Comparison of ENCODE assay signal across 38 cellular contexts in the genomic region with DNA sequence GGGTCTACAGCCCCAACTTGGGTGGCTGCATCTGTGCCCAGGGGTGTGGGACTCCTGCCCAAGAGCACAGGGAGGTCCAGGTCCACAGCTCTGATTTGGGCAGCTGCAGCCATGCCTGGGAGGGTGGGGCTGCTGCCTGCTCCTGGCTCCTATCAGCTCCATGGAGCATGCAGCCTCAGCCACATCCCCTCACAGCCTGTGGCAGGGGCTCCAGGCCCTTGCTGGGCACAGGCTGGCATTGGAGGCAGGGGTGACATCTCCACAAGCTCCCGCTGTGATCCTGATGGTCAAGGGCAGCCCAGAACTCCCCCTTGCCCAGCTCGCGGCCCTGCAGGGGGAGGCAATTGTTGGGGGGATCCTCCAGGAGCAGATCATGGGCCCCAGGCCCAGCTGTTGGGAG. TPM values are rescaled to one million over a fixed set of nuclear protein-coding genes. Genes with fewer than 3 reads are reported as not detected.
"Had no signal": no experiment of that assay in that cellular context is flagged by ENCODE, and none has a peak within 500 bp of the region (broad histone marks: within the 10 kb centered on the region; RNA-seq: fewer than 3 reads in every experiment).

No MANE protein-coding gene starts in this region.

- H3K36me3 Mint-ChIP-seq: activated naive CD8-positive, alpha-beta T cell treated with anti-CD3 and anti-CD28 coated beads for 36 hours; brain had no signal

- H3K27me3 ChIP-seq: adrenal gland, ascending aorta had no signal

- DNase-seq: activated B cell treated with CpG ODN at 0.5 μM for 24 hours; activated CD4-positive, alpha-beta memory T cell treated with anti-CD3 and anti-CD28 coated beads for 36 hours; activated CD4-positive, alpha-beta T cell treated with anti-CD3 and anti-CD28 coated beads for 4 hours; activated CD4-positive, alpha-beta T cell treated with anti-CD3 and anti-CD28 coated beads, Interleukin-2, amount 10 ng/mL, durations not matched to agents 24 days and 14 days; activated CD4-positive, alpha-beta T cell treated with anti-CD3 and anti-CD28 coated beads, Interleukin-2, amount 50 U/mL, for 1 hour; activated CD4-positive, alpha-beta T cell treated with anti-CD3 and anti-CD28 coated beads, Interleukin-2, amount 50 U/mL, for 4 hours; activated CD4-positive, CD25-positive, alpha-beta regulatory T cell treated with anti-CD3 and anti-CD28 coated beads, Interleukin-2, amount 50 U/mL, for 72 hours; activated CD8-positive, alpha-beta memory T cell treated with anti-CD3 and anti-CD28 coated beads, Interleukin-2, amount 50 U/mL, for 4 hours; activated CD8-positive, alpha-beta T cell treated with anti-CD3 and anti-CD28 coated beads for 36 hours; activated effector memory CD4-positive, alpha-beta T cell treated with anti-CD3 and anti-CD28 coated beads, Interleukin-2, amount 50 U/mL, for 16 hours; activated gamma-delta T cell treated with Interleukin-2 at 50 U/mL for 16 hours; activated naive CD4-positive, alpha-beta T cell; activated naive CD4-positive, alpha-beta T cell treated with anti-CD3 and anti-CD28 coated beads for 36 hours; activated naive CD4-positive, alpha-beta T cell treated with anti-CD3 and anti-CD28 coated beads, Interleukin-2, amount 50 U/mL, for 16 hours; activated naive CD8-positive, alpha-beta T cell treated with anti-CD3 and anti-CD28 coated beads for 36 hours; activated T-cell treated with anti-CD3 and anti-CD28 coated beads for 4 hours; activated T-cell treated with anti-CD3 and anti-CD28 coated beads, Interleukin-2, amount 50 U/mL, for 1 hour; activated T-cell treated with anti-CD3 and anti-CD28 coated beads, Interleukin-2, amount 50 U/mL, for 4 hours; activated T-cell treated with anti-CD3 and anti-CD28 coated beads, Interleukin-2, amount 50 U/mL, for 72 hours; adrenal gland; amniotic stem cell; caudate nucleus; SW 1271; T-helper 1 cell; T-helper 2 cell; T-helper 9 cell had no signal

- H3K4me1 Mint-ChIP-seq: activated B cell treated with CpG ODN at 0.5 μM for 24 hours; activated CD4-positive, alpha-beta T cell treated with anti-CD3 and anti-CD28 coated beads, Interleukin-2, amount 10 ng/mL, durations not matched to agents 24 days and 14 days; activated naive CD8-positive, alpha-beta T cell treated with anti-CD3 and anti-CD28 coated beads for 36 hours; activated T-helper 17 cell treated with anti-CD3 and anti-CD28 coated beads, Interleukin-2, amount 50 U/mL, for 72 hours; brain; central memory CD8-positive, alpha-beta T cell had no signal

- H3K27ac ChIP-seq: adrenal gland, ascending aorta, cardiac muscle cell, VCaP had no signal

- ATAC-seq: activated CD8-positive, alpha-beta T cell treated with anti-CD3 and anti-CD28 coated beads for 36 hours; activated naive CD4-positive, alpha-beta T cell treated with anti-CD3 and anti-CD28 coated beads, Interleukin-2, amount 50 U/mL, for 72 hours; activated T-cell treated with anti-CD3 and anti-CD28 coated beads, Interleukin-2, amount 50 U/mL, for 4 hours; activated T-cell treated with anti-CD3 and anti-CD28 coated beads, Interleukin-2, amount 50 U/mL, for 72 hours; activated T-helper 17 cell treated with anti-CD3 and anti-CD28 coated beads, Interleukin-2, amount 50 U/mL, for 72 hours had no signal

- H3K36me3 ChIP-seq: adrenal gland, ascending aorta, cardiac muscle cell had no signal

- H3K27ac Mint-ChIP-seq: activated B cell treated with CpG ODN at 0.5 μM for 24 hours; activated CD4-positive, alpha-beta memory T cell treated with anti-CD3 and anti-CD28 coated beads for 36 hours; activated CD4-positive, alpha-beta T cell treated with anti-CD3 and anti-CD28 coated beads, Interleukin-2, amount 10 ng/mL, durations not matched to agents 24 days and 14 days; activated CD8-positive, alpha-beta T cell treated with anti-CD3 and anti-CD28 coated beads for 36 hours; activated naive CD4-positive, alpha-beta T cell treated with anti-CD3 and anti-CD28 coated beads for 36 hours; activated naive CD4-positive, alpha-beta T cell treated with anti-CD3 and anti-CD28 coated beads, Interleukin-2, amount 50 U/mL, for 72 hours; activated naive CD8-positive, alpha-beta T cell treated with anti-CD3 and anti-CD28 coated beads for 36 hours; activated T-cell treated with anti-CD3 and anti-CD28 coated beads, Interleukin-2, amount 50 U/mL, for 72 hours; activated T-helper 1 cell treated with anti-CD3 and anti-CD28 coated beads, Interleukin-12 subunit alpha, Interleukin-12 subunit beta, Interleukin-2, Interleukin-4 antibody, amounts not matched to agents 30 ng/mL and 10 ng/mL and 1 ng/mL, durations not matched to agents 14 hours and 24 hours and 36 hours; activated T-helper 17 cell treated with anti-CD3 and anti-CD28 coated beads, Interleukin-2, amount 50 U/mL, for 72 hours; brain; T-helper 1 cell treated with Interleukin-12 subunit alpha and Interleukin-12 subunit beta and Interleukin-4 antibody, amounts not matched to agents 30 μg/mL and 1 μg/mL, for 36 hours; T-helper 2 cell treated with Interferon-gamma antibody and Interleukin-4, amounts not matched to agents 5 μg/mL and 100 μg/mL, for 36 hours had no signal

- H3K4me1 ChIP-seq: adrenal gland, ascending aorta had no signal

- H3K9me3 Mint-ChIP-seq: activated CD4-positive, alpha-beta T cell treated with anti-CD3 and anti-CD28 coated beads, Interleukin-2, amount 10 ng/mL, durations not matched to agents 24 days and 14 days; activated T-helper 1 cell treated with anti-CD3 and anti-CD28 coated beads, Interleukin-12 subunit alpha, Interleukin-12 subunit beta, Interleukin-2, Interleukin-4 antibody, amounts not matched to agents 30 ng/mL and 10 ng/mL and 1 ng/mL, durations not matched to agents 14 hours and 24 hours and 36 hours; activated T-helper 17 cell treated with anti-CD3 and anti-CD28 coated beads, Interleukin-2, amount 50 U/mL, for 72 hours; central memory CD8-positive, alpha-beta T cell had no signal

- H3K9me3 ChIP-seq: ascending aorta had no signal

- H3K4me3 ChIP-seq: adrenal gland, ascending aorta, cardiac muscle cell had no signal

- H3K4me3 Mint-ChIP-seq: activated B cell treated with CpG ODN at 0.5 μM for 24 hours; activated CD4-positive, alpha-beta memory T cell treated with anti-CD3 and anti-CD28 coated beads for 36 hours; activated CD4-positive, alpha-beta T cell treated with anti-CD3 and anti-CD28 coated beads, Interleukin-2, amount 10 ng/mL, durations not matched to agents 24 days and 14 days; activated CD8-positive, alpha-beta T cell treated with anti-CD3 and anti-CD28 coated beads for 36 hours; activated naive CD4-positive, alpha-beta T cell treated with anti-CD3 and anti-CD28 coated beads for 36 hours; activated naive CD8-positive, alpha-beta T cell treated with anti-CD3 and anti-CD28 coated beads for 36 hours; activated T-cell treated with anti-CD3 and anti-CD28 coated beads, Interleukin-2, amount 50 U/mL, for 4 hours; activated T-cell treated with anti-CD3 and anti-CD28 coated beads, Interleukin-2, amount 50 U/mL, for 72 hours; activated T-helper 1 cell treated with anti-CD3 and anti-CD28 coated beads, Interleukin-12 subunit alpha, Interleukin-12 subunit beta, Interleukin-2, Interleukin-4 antibody, amounts not matched to agents 30 ng/mL and 10 ng/mL and 1 ng/mL, durations not matched to agents 14 hours and 24 hours and 36 hours; activated T-helper 17 cell treated with anti-CD3 and anti-CD28 coated beads, Interleukin-2, amount 50 U/mL, for 72 hours; brain; central memory CD8-positive, alpha-beta T cell; T-helper 1 cell treated with Interleukin-12 subunit alpha and Interleukin-12 subunit beta and Interleukin-4 antibody, amounts not matched to agents 30 μg/mL and 1 μg/mL, for 36 hours; T-helper 2 cell treated with Interferon-gamma antibody and Interleukin-4, amounts not matched to agents 5 μg/mL and 100 μg/mL, for 36 hours had no signal

RNA-seq across cellular contexts. Expression of a gene that starts 6.3 kb away (rescaled TPM):
- total RNA-seq: activated B cell treated with CpG ODN at 0.5 μM for 24 hours; activated CD4-positive, alpha-beta memory T cell treated with anti-CD3 and anti-CD28 coated beads for 36 hours; activated CD8-positive, alpha-beta memory T cell treated with anti-CD3 and anti-CD28 coated beads for 36 hours; activated CD8-positive, alpha-beta T cell treated with anti-CD3 and anti-CD28 coated beads for 36 hours; activated naive CD4-positive, alpha-beta T cell treated with anti-CD3 and anti-CD28 coated beads for 36 hours; activated naive CD8-positive, alpha-beta T cell treated with anti-CD3 and anti-CD28 coated beads for 36 hours; activated T-cell treated with anti-CD3 and anti-CD28 coated beads, Interleukin-2, amount 50 U/mL, for 4 hours; activated T-cell treated with anti-CD3 and anti-CD28 coated beads, Interleukin-2, amount 50 U/mL, for 72 hours; activated T-helper 1 cell treated with anti-CD3 and anti-CD28 coated beads, Interleukin-12 subunit alpha, Interleukin-12 subunit beta, Interleukin-2, Interleukin-4 antibody, amounts not matched to agents 30 ng/mL and 10 ng/mL and 1 ng/mL, durations not matched to agents 14 hours and 24 hours and 36 hours; activated T-helper 17 cell treated with anti-CD3 and anti-CD28 coated beads, Interleukin-2, amount 50 U/mL, for 72 hours; adrenal gland; ascending aorta; bronchial epithelial cell; cardiac muscle cell had no signal
- polyA plus RNA-seq: adrenal gland, cardiac muscle cell had no signal

RNA-seq across cellular contexts. Expression of a gene that starts 17.5 kb away (rescaled TPM):
- total RNA-seq: activated B cell treated with CpG ODN at 0.5 μM for 24 hours; activated CD4-positive, alpha-beta memory T cell treated with anti-CD3 and anti-CD28 coated beads for 36 hours; activated CD4-positive, alpha-beta T cell treated with anti-CD3 and anti-CD28 coated beads, Interleukin-2, amount 10 ng/mL, durations not matched to agents 24 days and 14 days; activated CD8-positive, alpha-beta memory T cell treated with anti-CD3 and anti-CD28 coated beads for 36 hours; activated CD8-positive, alpha-beta T cell treated with anti-CD3 and anti-CD28 coated beads for 36 hours; activated naive CD4-positive, alpha-beta T cell treated with anti-CD3 and anti-CD28 coated beads for 36 hours; activated naive CD8-positive, alpha-beta T cell treated with anti-CD3 and anti-CD28 coated beads for 36 hours; activated T-cell treated with anti-CD3 and anti-CD28 coated beads, Interleukin-2, amount 50 U/mL, for 4 hours; activated T-cell treated with anti-CD3 and anti-CD28 coated beads, Interleukin-2, amount 50 U/mL, for 72 hours; activated T-helper 1 cell treated with anti-CD3 and anti-CD28 coated beads, Interleukin-12 subunit alpha, Interleukin-12 subunit beta, Interleukin-2, Interleukin-4 antibody, amounts not matched to agents 30 ng/mL and 10 ng/mL and 1 ng/mL, durations not matched to agents 14 hours and 24 hours and 36 hours; activated T-helper 17 cell treated with anti-CD3 and anti-CD28 coated beads, Interleukin-2, amount 50 U/mL, for 72 hours; adrenal gland; ascending aorta; bronchial epithelial cell had no signal
- polyA plus RNA-seq: adrenal gland, cardiac muscle cell had no signal

RNA-seq across cellular contexts. Expression of a gene that starts 26.3 kb away (rescaled TPM):
- total RNA-seq: activated B cell treated with CpG ODN at 0.5 μM for 24 hours; activated CD4-positive, alpha-beta memory T cell treated with anti-CD3 and anti-CD28 coated beads for 36 hours; activated CD4-positive, alpha-beta T cell treated with anti-CD3 and anti-CD28 coated beads, Interleukin-2, amount 10 ng/mL, durations not matched to agents 24 days and 14 days; activated CD8-positive, alpha-beta memory T cell treated with anti-CD3 and anti-CD28 coated beads for 36 hours; activated CD8-positive, alpha-beta T cell treated with anti-CD3 and anti-CD28 coated beads for 36 hours; activated naive CD4-positive, alpha-beta T cell treated with anti-CD3 and anti-CD28 coated beads for 36 hours; activated naive CD4-positive, alpha-beta T cell treated with anti-CD3 and anti-CD28 coated beads, Interleukin-2, amount 50 U/mL, for 72 hours; activated naive CD8-positive, alpha-beta T cell treated with anti-CD3 and anti-CD28 coated beads for 36 hours; activated T-cell treated with anti-CD3 and anti-CD28 coated beads, Interleukin-2, amount 50 U/mL, for 4 hours; activated T-cell treated with anti-CD3 and anti-CD28 coated beads, Interleukin-2, amount 50 U/mL, for 72 hours; activated T-helper 1 cell treated with anti-CD3 and anti-CD28 coated beads, Interleukin-12 subunit alpha, Interleukin-12 subunit beta, Interleukin-2, Interleukin-4 antibody, amounts not matched to agents 30 ng/mL and 10 ng/mL and 1 ng/mL, durations not matched to agents 14 hours and 24 hours and 36 hours; activated T-helper 17 cell treated with anti-CD3 and anti-CD28 coated beads, Interleukin-2, amount 50 U/mL, for 72 hours; ascending aorta; bronchial epithelial cell had no signal
- polyA plus RNA-seq: adrenal gland, cardiac muscle cell had no signal

RNA-seq across cellular contexts. Expression of a gene that starts 44.7 kb away (rescaled TPM):
- total RNA-seq: activated B cell treated with CpG ODN at 0.5 μM for 24 hours; activated CD4-positive, alpha-beta memory T cell treated with anti-CD3 and anti-CD28 coated beads for 36 hours; activated CD4-positive, alpha-beta T cell treated with anti-CD3 and anti-CD28 coated beads, Interleukin-2, amount 10 ng/mL, durations not matched to agents 24 days and 14 days; activated CD8-positive, alpha-beta memory T cell treated with anti-CD3 and anti-CD28 coated beads for 36 hours; activated CD8-positive, alpha-beta T cell treated with anti-CD3 and anti-CD28 coated beads for 36 hours; activated naive CD4-positive, alpha-beta T cell treated with anti-CD3 and anti-CD28 coated beads for 36 hours; activated naive CD4-positive, alpha-beta T cell treated with anti-CD3 and anti-CD28 coated beads, Interleukin-2, amount 50 U/mL, for 72 hours; activated naive CD8-positive, alpha-beta T cell treated with anti-CD3 and anti-CD28 coated beads for 36 hours; activated T-cell treated with anti-CD3 and anti-CD28 coated beads, Interleukin-2, amount 50 U/mL, for 4 hours; activated T-cell treated with anti-CD3 and anti-CD28 coated beads, Interleukin-2, amount 50 U/mL, for 72 hours; activated T-helper 1 cell treated with anti-CD3 and anti-CD28 coated beads, Interleukin-12 subunit alpha, Interleukin-12 subunit beta, Interleukin-2, Interleukin-4 antibody, amounts not matched to agents 30 ng/mL and 10 ng/mL and 1 ng/mL, durations not matched to agents 14 hours and 24 hours and 36 hours; activated T-helper 17 cell treated with anti-CD3 and anti-CD28 coated beads, Interleukin-2, amount 50 U/mL, for 72 hours; adrenal gland; ascending aorta; bronchial epithelial cell; cardiac muscle cell had no signal
- polyA plus RNA-seq: adrenal gland, cardiac muscle cell had no signal
